8 cellular contexts compared by ENCODE assay signal in the genomic region with DNA sequence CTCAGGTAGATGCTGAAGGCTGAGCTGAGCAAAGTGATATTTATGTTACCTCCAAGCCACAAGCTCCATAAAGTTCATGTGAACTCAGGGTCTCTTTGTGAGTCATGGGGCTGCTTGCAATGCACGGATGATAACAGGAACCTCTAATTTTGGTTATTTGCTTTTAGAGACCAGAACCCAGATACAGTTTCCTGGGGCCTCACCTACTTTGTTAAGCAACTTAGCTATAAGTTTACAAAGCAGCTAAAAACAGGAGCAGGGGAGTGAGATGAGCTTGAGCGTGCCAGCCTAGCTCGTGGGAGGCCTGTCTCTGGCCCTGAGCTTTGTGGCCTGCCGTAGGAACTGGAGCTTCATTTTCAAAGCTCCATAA. TPM values are rescaled to one million over a fixed set of nuclear protein-coding genes. Genes with fewer than 3 reads are reported as not detected.
DNase-seq lines count a peak whose midpoint lies in the region; ATAC-seq and TF ChIP-seq lines count a peak whose summit lies in the region.

No MANE protein-coding gene starts in this region.

- POLR2A ChIA-PET in activated CD4-positive, alpha-beta T cell treated with anti-CD3 and anti-CD28 coated beads for 36 hours (lab: Charles Lee): interaction anchor here (0.6 to 2.7 kb wide), 24 partner anchors 10 to 229 kb away, joined by 3 to 62 read pairs (median 6); a partner anchor contains a TSS

- no peaks in the 10 kb centered on the region for H3K9me3 ChIP-seq in right cardiac atrium (ENCODE audit: control insufficient read depth, low read length)

- 41% methylated on average over 4 of the region's 4 CpGs for WGBS in right cardiac atrium

- no peak for TF ChIP-seq CTCF in CD14-positive monocyte (IDR thresholded peaks at IDR 0.05)

- intact Hi-C loops in activated CD4-positive, alpha-beta T cell treated with anti-CD3 and anti-CD28 coated beads for 36 hours (cut with DNase I, micrococcal nuclease): loop anchor here (1.0 kb wide), 4 partner anchors 11 to 78 kb away; a partner anchor contains a TSS
- intact Hi-C loops in right cardiac atrium (cut with DNase I): no loop called here
- intact Hi-C loops in CD14-positive monocyte (cut with micrococcal nuclease): no loop called here

- peak; percentile 74 for DNase-seq in activated CD4-positive, alpha-beta T cell treated with anti-CD3 and anti-CD28 coated beads for 36 hours
- DNase-seq in activated CD4-positive, alpha-beta T cell treated with anti-CD3 and anti-CD28 coated beads for 1 hour: no peak
- no peak for DNase-seq in activated T-cell treated with anti-CD3 and anti-CD28 coated beads, Interleukin-2, amount 50 U/mL, for 24 hours
- no peak for DNase-seq in right cardiac atrium
- DNase-seq in stimulated activated naive B cell treated with anti-CD40 and anti-IgM and Interleukin-4, amounts not matched to agents 10 μg/mL and 1 μg/mL and 100 μg/mL, for 72 hours: peak; percentile 70
- no peak for DNase-seq in GF-D8 (lab: John Stamatoyannopoulos, UW)
- DNase-seq in CD14-positive monocyte (ENCODE audit: low spot score): no peak

- H3K27me3 Mint-ChIP-seq in activated CD4-positive, alpha-beta T cell treated with anti-CD3 and anti-CD28 coated beads for 36 hours: no peaks in the 10 kb centered on the region
- no peaks in the 10 kb centered on the region for H3K27me3 Mint-ChIP-seq in activated T-cell treated with anti-CD3 and anti-CD28 coated beads, Interleukin-2, amount 50 U/mL, for 24 hours
- H3K27me3 Mint-ChIP-seq in stimulated activated naive B cell treated with anti-CD40 and anti-IgM and Interleukin-4, amounts not matched to agents 10 μg/mL and 1 μg/mL and 100 μg/mL, for 72 hours: no peaks in the 10 kb centered on the region
- H3K27me3 Mint-ChIP-seq in CD14-positive monocyte (ENCODE audit: low read depth in 3 of 3): peaks cover 0 to 2% (median 1%) of the 10 kb centered on the region in 3 donors

- no peak overlapping the region for H3K4me3 ChIP-seq in right cardiac atrium (ENCODE audit: low read length)

- peaks cover 13% of the 10 kb centered on the region for H3K4me1 ChIP-seq in right cardiac atrium (ENCODE audit: control insufficient read depth, insufficient read depth, low read length)

- peak; percentile 61 for ATAC-seq in activated CD4-positive, alpha-beta T cell treated with anti-CD3 and anti-CD28 coated beads for 36 hours
- ATAC-seq in HG03460 (IDR thresholded peaks at IDR 0.05; ENCODE audit: unreplicated experiment) (peak; percentile 55), right cardiac atrium (no peak)
- peak; percentile 71 to 77 for ATAC-seq in stimulated activated naive B cell treated with anti-CD40 and anti-IgM and Interleukin-4, amounts not matched to agents 10 μg/mL and 1 μg/mL and 100 μg/mL, for 72 hours (replicated peaks)

- peaks cover 85% of the 10 kb centered on the region for H3K4me1 Mint-ChIP-seq in activated CD4-positive, alpha-beta T cell treated with anti-CD3 and anti-CD28 coated beads for 36 hours
- peaks cover 85% of the 10 kb centered on the region for H3K4me1 Mint-ChIP-seq in activated T-cell treated with anti-CD3 and anti-CD28 coated beads, Interleukin-2, amount 50 U/mL, for 24 hours (ENCODE audit: low read depth)
- H3K4me1 Mint-ChIP-seq in stimulated activated naive B cell treated with anti-CD40 and anti-IgM and Interleukin-4, amounts not matched to agents 10 μg/mL and 1 μg/mL and 100 μg/mL, for 72 hours: peaks cover 56 to 86% of the 10 kb centered on the region in 2 donors
- peaks cover 16% of the 10 kb centered on the region for H3K4me1 Mint-ChIP-seq in CD14-positive monocyte

- no peaks in the 10 kb centered on the region for H3K27me3 ChIP-seq in right cardiac atrium (ENCODE audit: control insufficient read depth, insufficient read depth)

- peak overlapping the region; percentile 95 for H3K27ac Mint-ChIP-seq in activated CD4-positive, alpha-beta T cell treated with anti-CD3 and anti-CD28 coated beads for 36 hours
- peak overlapping the region; percentile 99 for H3K27ac Mint-ChIP-seq in activated T-cell treated with anti-CD3 and anti-CD28 coated beads, Interleukin-2, amount 50 U/mL, for 24 hours
- H3K27ac Mint-ChIP-seq in stimulated activated naive B cell treated with anti-CD40 and anti-IgM and Interleukin-4, amounts not matched to agents 10 μg/mL and 1 μg/mL and 100 μg/mL, for 72 hours: peak overlapping the region; percentile 100
- peak overlapping the region in 1 of 7 donors; percentile 65 for H3K27ac Mint-ChIP-seq in CD14-positive monocyte

- CTCF ChIA-PET in activated CD4-positive, alpha-beta T cell treated with anti-CD3 and anti-CD28 coated beads for 36 hours (lab: Charles Lee): interaction anchor here (0.6 to 2.9 kb wide), 22 partner anchors 10 to 582 kb away, joined by 3 to 30 read pairs (median 4); a partner anchor contains a TSS

- peak overlapping the region; percentile 66 for H3K4me3 Mint-ChIP-seq in activated CD4-positive, alpha-beta T cell treated with anti-CD3 and anti-CD28 coated beads for 36 hours
- peak overlapping the region; percentile 76 for H3K4me3 Mint-ChIP-seq in activated T-cell treated with anti-CD3 and anti-CD28 coated beads, Interleukin-2, amount 50 U/mL, for 24 hours
- H3K4me3 Mint-ChIP-seq in stimulated activated naive B cell treated with anti-CD40 and anti-IgM and Interleukin-4, amounts not matched to agents 10 μg/mL and 1 μg/mL and 100 μg/mL, for 72 hours: peak overlapping the region; percentile 83 to 85
- H3K4me3 Mint-ChIP-seq in CD14-positive monocyte: no peak overlapping the region

- H3K36me3 Mint-ChIP-seq in activated CD4-positive, alpha-beta T cell treated with anti-CD3 and anti-CD28 coated beads for 36 hours (ENCODE audit: low read depth): peaks cover 33% of the 10 kb centered on the region
- peaks cover 43% of the 10 kb centered on the region for H3K36me3 Mint-ChIP-seq in activated T-cell treated with anti-CD3 and anti-CD28 coated beads, Interleukin-2, amount 50 U/mL, for 24 hours (ENCODE audit: low read depth)
- peaks cover 40 to 57% of the 10 kb centered on the region in 2 donors for H3K36me3 Mint-ChIP-seq in stimulated activated naive B cell treated with anti-CD40 and anti-IgM and Interleukin-4, amounts not matched to agents 10 μg/mL and 1 μg/mL and 100 μg/mL, for 72 hours
- H3K36me3 Mint-ChIP-seq in CD14-positive monocyte: peaks cover 9 to 23% of the 10 kb centered on the region in 2 donors

- peak overlapping the region; percentile 50 for H3K27ac ChIP-seq in right cardiac atrium (ENCODE audit: low read length)

- H3K9me3 Mint-ChIP-seq in activated CD4-positive, alpha-beta T cell treated with anti-CD3 and anti-CD28 coated beads for 36 hours (ENCODE audit: low read depth): no peaks in the 10 kb centered on the region
- H3K9me3 Mint-ChIP-seq in activated T-cell treated with anti-CD3 and anti-CD28 coated beads, Interleukin-2, amount 50 U/mL, for 24 hours: no peaks in the 10 kb centered on the region
- no peaks in the 10 kb centered on the region for H3K9me3 Mint-ChIP-seq in stimulated activated naive B cell treated with anti-CD40 and anti-IgM and Interleukin-4, amounts not matched to agents 10 μg/mL and 1 μg/mL and 100 μg/mL, for 72 hours
- no peaks in the 10 kb centered on the region for H3K9me3 Mint-ChIP-seq in CD14-positive monocyte

RNA-seq across cellular contexts. Expression of a gene that starts 29.2 kb away (rescaled TPM):
- total RNA-seq in activated CD4-positive, alpha-beta T cell treated with anti-CD3 and anti-CD28 coated beads for 36 hours: 100 to 1,000 TPM; 101 to 105 TPM
- total RNA-seq in right cardiac atrium: 100 to 1,000 TPM in 2 of 4 donors, 10 to 100 TPM in 2; 77.8 to 119 (median 106) TPM
- polyA plus RNA-seq in right cardiac atrium: 71.2 TPM
- 10 to 100 TPM; 22.2 to 25.1 TPM for polyA plus RNA-seq in CD14-positive monocyte

RNA-seq across cellular contexts. Expression of a gene that starts 52.7 kb away (rescaled TPM):
- total RNA-seq in activated CD4-positive, alpha-beta T cell treated with anti-CD3 and anti-CD28 coated beads for 36 hours: 1 to 10 TPM; 1.4 to 1.9 TPM
- total RNA-seq in right cardiac atrium: 1 to 10 TPM; 1.1 to 8.5 (median 2.6) TPM
- polyA plus RNA-seq in right cardiac atrium (0.95 TPM), CD14-positive monocyte (not detected)

Comparison
In these comparisons a context has a peak if more than half of its experiments do, and no peak if none do; other contexts are left out.
1. DNase-seq: peak in activated CD4-positive, alpha-beta T cell treated with anti-CD3 and anti-CD28 coated beads for 36 hours (single experiment) and stimulated activated naive B cell treated with anti-CD40 and anti-IgM and Interleukin-4, amounts not matched to agents 10 μg/mL and 1 μg/mL and 100 μg/mL, for 72 hours (single experiment); none in activated CD4-positive, alpha-beta T cell treated with anti-CD3 and anti-CD28 coated beads for 1 hour (single experiment), activated T-cell treated with anti-CD3 and anti-CD28 coated beads, Interleukin-2, amount 50 U/mL, for 24 hours (single experiment), right cardiac atrium (0 of 3), GF-D8 (single experiment) and CD14-positive monocyte (single experiment).
2. ATAC-seq: peak in activated CD4-positive, alpha-beta T cell treated with anti-CD3 and anti-CD28 coated beads for 36 hours (single experiment), HG03460 (single experiment) and stimulated activated naive B cell treated with anti-CD40 and anti-IgM and Interleukin-4, amounts not matched to agents 10 μg/mL and 1 μg/mL and 100 μg/mL, for 72 hours (2 of 2); none in right cardiac atrium (0 of 2).
3. H3K4me3 Mint-ChIP-seq: peak in activated CD4-positive, alpha-beta T cell treated with anti-CD3 and anti-CD28 coated beads for 36 hours (single experiment), activated T-cell treated with anti-CD3 and anti-CD28 coated beads, Interleukin-2, amount 50 U/mL, for 24 hours (single experiment) and stimulated activated naive B cell treated with anti-CD40 and anti-IgM and Interleukin-4, amounts not matched to agents 10 μg/mL and 1 μg/mL and 100 μg/mL, for 72 hours (2 of 2); none in CD14-positive monocyte (0 of 2).
4. intact Hi-C loops: an anchor here in activated CD4-positive, alpha-beta T cell treated with anti-CD3 and anti-CD28 coated beads for 36 hours (1.0 kb wide); none called in right cardiac atrium and CD14-positive monocyte.